Comparison of ENCODE assay signal across 28 cellular contexts in the genomic region with DNA sequence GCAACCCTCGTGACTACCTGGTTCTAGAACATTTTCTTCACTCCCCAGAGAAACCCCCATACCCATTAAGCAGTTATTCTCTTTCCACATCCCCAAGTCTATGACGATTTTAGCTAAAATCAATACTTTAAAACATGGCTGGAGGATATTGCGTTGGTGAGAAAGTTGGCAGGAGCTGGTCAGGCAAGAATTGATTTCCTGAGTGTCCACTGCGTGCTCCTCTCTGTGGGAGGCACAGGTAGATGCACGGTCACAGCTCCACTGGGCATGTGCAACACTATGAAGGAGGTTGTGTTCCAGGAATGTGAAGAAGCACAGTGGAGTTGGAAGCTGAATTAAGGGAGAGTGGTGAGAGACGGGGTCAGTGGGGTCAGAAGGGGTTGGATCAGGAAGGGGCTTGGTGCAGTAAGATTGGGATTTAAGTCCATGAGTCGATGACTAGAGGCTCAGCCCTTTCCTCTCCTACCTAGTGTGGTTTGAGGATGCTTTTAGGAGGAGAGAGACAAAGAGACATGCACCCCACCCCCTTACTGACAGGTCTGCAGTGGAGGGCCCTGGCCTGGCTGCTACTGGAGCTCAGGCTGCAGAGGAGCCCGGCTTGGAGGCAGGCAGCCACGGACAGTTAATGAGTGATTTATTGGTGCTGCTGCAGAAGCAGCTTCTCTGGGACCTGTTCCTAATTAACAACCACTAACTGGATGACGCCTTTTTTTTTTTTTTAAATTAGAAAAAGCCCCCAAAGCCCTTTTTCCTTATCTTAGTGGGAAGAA.
DNase-seq lines count a peak whose midpoint lies in the region; ATAC-seq and TF ChIP-seq lines count a peak whose summit lies in the region.
"Had no signal": no experiment of that assay in that cellular context is flagged by ENCODE, and none has a peak within 500 bp of the region (broad histone marks: within the 10 kb centered on the region; RNA-seq: fewer than 3 reads in every experiment).

No MANE protein-coding gene starts in this region.

- no peaks in the 10 kb centered on the region for H3K27me3 ChIP-seq in liver (ENCODE audit: control insufficient read depth in 4 of 4, insufficient read depth in 4 of 4, low read length in 3 of 4)
- no peaks in the 10 kb centered on the region for H3K27me3 ChIP-seq in thyroid gland
- H3K27me3 ChIP-seq: MG63 had no signal

- peak overlapping the region in 1 of 2 donors; percentile 21 for H3K9ac ChIP-seq in liver (ENCODE audit: low read depth in 1 of 2, low read length in 2 of 2)

- H3K4me1 ChIP-seq in liver (ENCODE audit: control insufficient read depth in 4 of 4, insufficient read depth in 4 of 4, low read length in 3 of 4) = peaks cover 5 to 40% (median 21%) of the 10 kb centered on the region in 4 donors
- peaks cover 46 to 54% of the 10 kb centered on the region in 2 donors for H3K4me1 ChIP-seq in thyroid gland
- H3K4me1 ChIP-seq: lower lobe of right lung, psoas muscle had no signal

- H3K4me3 ChIP-seq in liver (ENCODE audit: low read depth in 1 of 3, low read length in 3 of 3) (no peak overlapping the region), thyroid gland (replicated peaks in 1 of 3) (no peak overlapping the region)
- H3K4me3 ChIP-seq: lower lobe of right lung, MG63, psoas muscle, skin epidermis had no signal

- H3K4me3 Mint-ChIP-seq in activated naive CD8-positive, alpha-beta T cell treated with anti-CD3 and anti-CD28 coated beads, Interleukin-2, amount 50 U/mL, for 24 hours = no peak overlapping the region
- H3K4me3 Mint-ChIP-seq: activated CD4-positive, alpha-beta memory T cell treated with anti-CD3 and anti-CD28 coated beads, Interleukin-2, amount 10 ng/mL, durations not matched to agents 7 days and 5 days; CD4-positive, alpha-beta T cell had no signal

- H3K27ac Mint-ChIP-seq in activated naive CD8-positive, alpha-beta T cell treated with anti-CD3 and anti-CD28 coated beads, Interleukin-2, amount 50 U/mL, for 24 hours = no peak overlapping the region
- H3K27ac Mint-ChIP-seq in activated naive CD4-positive, alpha-beta T cell treated with anti-CD3 and anti-CD28 coated beads, Interleukin-2, amount 50 U/mL, for 72 hours = no peak overlapping the region
- H3K27ac Mint-ChIP-seq: activated CD4-positive, alpha-beta memory T cell treated with anti-CD3 and anti-CD28 coated beads, Interleukin-2, amount 10 ng/mL, durations not matched to agents 7 days and 5 days; CD4-positive, alpha-beta T cell had no signal

- intact Hi-C loops in thyroid gland (cut with DNase I) = no loop called here

- peak; percentile 18 for DNase-seq in NCI-H82 (lab: John Stamatoyannopoulos, UW)
- DNase-seq in NCI-H82 treated with DMSO at 0.1 percent for 48 hours (lab: John Stamatoyannopoulos, UW; ENCODE audit: unreplicated experiment) = no peak
- DNase-seq in cerebellar cortex (ENCODE audit: low spot score) = peak; percentile 68
- peak; percentile 69 for DNase-seq in thyroid gland
- no peak for DNase-seq in activated naive CD8-positive, alpha-beta T cell treated with anti-CD3 and anti-CD28 coated beads, Interleukin-2, amount 50 U/mL, for 24 hours
- no peak for DNase-seq in activated naive CD4-positive, alpha-beta T cell treated with anti-CD3 and anti-CD28 coated beads, Interleukin-2, amount 50 U/mL, for 72 hours (ENCODE audit: low spot score in 2 of 2)
- DNase-seq: activated CD4-positive, alpha-beta memory T cell treated with anti-CD3 and anti-CD28 coated beads, Interleukin-2, amount 10 ng/mL, durations not matched to agents 7 days and 5 days; activated CD4-positive, CD25-positive, alpha-beta regulatory T cell treated with anti-CD3 and anti-CD28 coated beads, Interleukin-2, amount 50 U/mL, for 72 hours; activated effector memory CD4-positive, alpha-beta T cell treated with anti-CD3 and anti-CD28 coated beads, Interleukin-2, amount 50 U/mL, for 16 hours; activated T-cell treated with anti-CD3 and anti-CD28 coated beads for 4 hours; CD4-positive, alpha-beta T cell; DMS153; effector CD8-positive, alpha-beta T cell; erythroblast; lower lobe of right lung; NCI-H2029 treated with DMSO at 0.1 percent for 48 hours; NCI-H2227 treated with DMSO at 0.1 percent for 48 hours; NCI-H748 treated with DMSO at 0.1 percent for 48 hours; OCI-M1; psoas muscle; SHP77 treated with DMSO at 0.1 percent for 48 hours; stimulated activated CD4-positive, alpha-beta T cell treated with anti-CD3 and anti-CD28 coated beads, Interleukin-2, amount 100 ng/mL, for 24 hours had no signal

- no peak for TF ChIP-seq POLR2A in thyroid gland (IDR thresholded peaks at IDR 0.05)

- no peaks in the 10 kb centered on the region for H3K9me3 Mint-ChIP-seq in activated naive CD8-positive, alpha-beta T cell treated with anti-CD3 and anti-CD28 coated beads, Interleukin-2, amount 50 U/mL, for 24 hours
- no peaks in the 10 kb centered on the region for H3K9me3 Mint-ChIP-seq in activated naive CD4-positive, alpha-beta T cell treated with anti-CD3 and anti-CD28 coated beads, Interleukin-2, amount 50 U/mL, for 72 hours
- H3K9me3 Mint-ChIP-seq: activated CD4-positive, alpha-beta memory T cell treated with anti-CD3 and anti-CD28 coated beads, Interleukin-2, amount 10 ng/mL, durations not matched to agents 7 days and 5 days; CD4-positive, alpha-beta T cell had no signal

- TF ChIP-seq RAD21 in liver (IDR thresholded peaks at IDR 0.05) = peak; percentile 13 to 29

- no peak for TF ChIP-seq CTCF in liver (IDR thresholded peaks at IDR 0.05; ENCODE audit: low read depth, low read length, missing input control)
- no peak for TF ChIP-seq CTCF in thyroid gland (IDR thresholded peaks at IDR 0.05)

- H3K27me3 Mint-ChIP-seq in activated naive CD8-positive, alpha-beta T cell treated with anti-CD3 and anti-CD28 coated beads, Interleukin-2, amount 50 U/mL, for 24 hours = peaks cover 8% of the 10 kb centered on the region

- H3K9me3 ChIP-seq in liver (ENCODE audit: control insufficient read depth in 4 of 4, low read length in 3 of 4) = no peaks in the 10 kb centered on the region
- H3K9me3 ChIP-seq in thyroid gland = no peaks in the 10 kb centered on the region
- H3K9me3 ChIP-seq: lower lobe of right lung, neutrophil, psoas muscle had no signal

- H3K27ac ChIP-seq in liver (ENCODE audit: low read depth in 1 of 2, low read length in 2 of 2) (peak overlapping the region; percentile 86 to 89), thyroid gland (peak overlapping the region; percentile 69 to 72 (median 70))
- H3K27ac ChIP-seq: 22Rv1, lower lobe of right lung, neutrophil, psoas muscle, skin epidermis had no signal

- no peaks in the 10 kb centered on the region for H3K36me3 Mint-ChIP-seq in activated naive CD8-positive, alpha-beta T cell treated with anti-CD3 and anti-CD28 coated beads, Interleukin-2, amount 50 U/mL, for 24 hours (ENCODE audit: low read depth)
- no peaks in the 10 kb centered on the region for H3K36me3 Mint-ChIP-seq in activated naive CD4-positive, alpha-beta T cell treated with anti-CD3 and anti-CD28 coated beads, Interleukin-2, amount 50 U/mL, for 72 hours

- 39% methylated on average over 10 of the region's 10 CpGs for WGBS in liver
- WGBS in thyroid gland, 2 donors = 37 to 49% methylated on average over 10 of the region's 10 CpGs

- H3K36me3 ChIP-seq in liver (ENCODE audit: control insufficient read depth in 4 of 4, insufficient read depth in 3 of 4, low read depth in 1 of 4, low read length in 3 of 4) (no peaks in the 10 kb centered on the region), thyroid gland (no peaks in the 10 kb centered on the region)
- H3K36me3 ChIP-seq: lower lobe of right lung, MG63, neutrophil had no signal

- no peaks in the 10 kb centered on the region for H3K4me1 Mint-ChIP-seq in activated naive CD8-positive, alpha-beta T cell treated with anti-CD3 and anti-CD28 coated beads, Interleukin-2, amount 50 U/mL, for 24 hours
- H3K4me1 Mint-ChIP-seq: activated CD4-positive, alpha-beta memory T cell treated with anti-CD3 and anti-CD28 coated beads, Interleukin-2, amount 10 ng/mL, durations not matched to agents 7 days and 5 days had no signal

- ATAC-seq in HG02973 (IDR thresholded peaks at IDR 0.05; ENCODE audit: unreplicated experiment) = no peak
- ATAC-seq in activated naive CD8-positive, alpha-beta T cell treated with anti-CD3 and anti-CD28 coated beads, Interleukin-2, amount 50 U/mL, for 24 hours = no peak
- no peak for ATAC-seq in activated naive CD4-positive, alpha-beta T cell treated with anti-CD3 and anti-CD28 coated beads, Interleukin-2, amount 50 U/mL, for 72 hours
- ATAC-seq: lower lobe of right lung, psoas muscle had no signal

TF ChIP-seq in liver, 16 proteins besides CTCF, POLR2A, EP300 and RAD21 (continues in another document):
- no peak for TF ChIP-seq NR2F2 (IDR thresholded peaks at IDR 0.05)
- TF ChIP-seq RXRA (IDR thresholded peaks at IDR 0.05) = peak; percentile 45 to 76
- peak; percentile 37 for TF ChIP-seq FOXA2 (IDR thresholded peaks at IDR 0.05)
- peak in 1 of 2 donors; percentile 63 for TF ChIP-seq GABPA (IDR thresholded peaks at IDR 0.05 in 1 of 2, conservative IDR thresholded peaks at IDR 0.05 in 1 of 2)
- TF ChIP-seq SP1 (IDR thresholded peaks at IDR 0.05) = peak; percentile 68
- peak; percentile 52 to 77 for TF ChIP-seq HNF4A (conservative IDR thresholded peaks at IDR 0.05)
- TF ChIP-seq, protein P1, sequence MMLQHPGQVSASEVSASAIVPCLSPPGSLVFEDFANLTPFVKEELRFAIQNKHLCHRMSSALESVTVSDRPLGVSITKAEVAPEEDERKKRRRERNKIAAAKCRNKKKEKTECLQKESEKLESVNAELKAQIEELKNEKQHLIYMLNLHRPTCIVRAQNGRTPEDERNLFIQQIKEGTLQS (IDR thresholded peaks at IDR 0.05) = no peak
- TF ChIP-seq MAX (IDR thresholded peaks at IDR 0.05) = peak; percentile 50
- TF ChIP-seq EGR1 (IDR thresholded peaks at IDR 0.05; ENCODE audit: low read depth in 2 of 2) = peak in 1 of 2 donors; percentile 62
- TF ChIP-seq JUND (IDR thresholded peaks at IDR 0.05) = peak in 1 of 2 donors; percentile 60

Comparison
In these comparisons a context has a peak if more than half of its experiments do, and no peak if none do; other contexts are left out.
1. DNase-seq: peak in NCI-H82 (single experiment), cerebellar cortex (single experiment) and thyroid gland (2 of 2); none in NCI-H82 treated with DMSO at 0.1 percent for 48 hours (single experiment), activated naive CD8-positive, alpha-beta T cell treated with anti-CD3 and anti-CD28 coated beads, Interleukin-2, amount 50 U/mL, for 24 hours (single experiment) and activated naive CD4-positive, alpha-beta T cell treated with anti-CD3 and anti-CD28 coated beads, Interleukin-2, amount 50 U/mL, for 72 hours (0 of 2).